In the genomic region with DNA sequence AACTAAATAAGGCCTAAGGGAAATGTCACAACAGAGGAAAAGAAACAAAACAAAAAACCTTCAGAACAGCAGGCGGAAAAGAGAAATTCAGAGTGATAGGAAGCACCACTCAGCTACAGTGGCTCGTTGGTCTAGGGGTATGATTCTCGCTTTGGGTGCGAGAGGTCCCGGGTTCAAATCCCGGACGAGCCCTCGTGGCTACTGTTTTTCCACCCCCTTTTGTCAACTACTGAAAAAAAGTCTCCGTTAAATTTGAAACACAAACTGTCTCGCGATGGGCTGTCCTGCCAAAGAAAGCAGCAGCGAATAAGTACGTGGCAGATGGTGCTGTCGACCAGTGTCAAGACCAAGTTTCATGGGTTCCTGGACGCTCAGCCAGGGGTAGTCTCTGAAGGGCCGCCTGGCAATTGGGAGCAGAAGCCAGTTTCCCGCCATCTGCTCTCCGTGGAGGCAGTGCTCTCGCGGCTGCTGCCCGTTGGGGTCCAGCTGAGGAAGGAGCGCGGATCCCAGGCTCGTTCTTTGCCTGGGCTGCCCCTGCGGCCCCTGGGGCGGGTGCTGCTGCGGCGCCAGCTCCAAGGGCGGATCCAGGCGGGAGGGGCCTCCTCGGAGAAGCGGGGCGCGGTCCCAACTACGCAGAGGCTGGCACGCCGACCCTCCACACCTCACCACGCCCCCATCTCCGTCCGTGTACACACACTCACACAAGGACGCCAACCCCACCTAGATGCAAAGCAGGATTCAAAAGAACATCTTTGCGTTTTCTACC, we compare ENCODE assay signal across 8 cellular contexts. TPM values are rescaled to one million over a fixed set of nuclear protein-coding genes. Genes with fewer than 3 reads are reported as not detected.
A peak's percentile ranks its signal among the peaks of the same experiment; 100 is the strongest.
DNase-seq lines count a peak whose midpoint lies in the region; ATAC-seq and TF ChIP-seq lines count a peak whose summit lies in the region.

A gene with protein sequence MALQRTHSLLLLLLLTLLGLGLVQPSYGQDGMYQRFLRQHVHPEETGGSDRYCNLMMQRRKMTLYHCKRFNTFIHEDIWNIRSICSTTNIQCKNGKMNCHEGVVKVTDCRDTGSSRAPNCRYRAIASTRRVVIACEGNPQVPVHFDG (plus strand): TSS at position 665 of the 766 bp plus-strand sequence. CDS start 14,812 bp downstream, outside the sequence.

- H3K4me3 ChIP-seq in GM06990 (replicated peaks; ENCODE audit: low read depth, low read length), result peak within 1 kb of the TSS; percentile 77
- peak within 1 kb of the TSS; percentile 88 for H3K4me3 ChIP-seq in choroid plexus epithelial cell (ENCODE audit: low read depth, low read length)

- peak; percentile 27 for ATAC-seq in HG02571 (IDR thresholded peaks at IDR 0.05; ENCODE audit: unreplicated experiment)
- peak; percentile 61 for ATAC-seq in left colon
- ATAC-seq in HG03095 (IDR thresholded peaks at IDR 0.05; ENCODE audit: unreplicated experiment), result no peak

- TF ChIP-seq CTCF in GM06990 (IDR thresholded peaks at IDR 0.05; ENCODE audit: insufficient read depth, low read length, poor library complexity, severe bottlenecking) (no peak), choroid plexus epithelial cell (conservative IDR thresholded peaks at IDR 0.05; ENCODE audit: low read depth, low read length) (no peak)

- H3K27me3 ChIP-seq in GM06990 (replicated peaks; ENCODE audit: control insufficient read depth, insufficient read depth, low read length), result no peaks in the 10 kb centered on the region

- no peaks in the 10 kb centered on the region for H3K36me3 ChIP-seq in GM06990 (ENCODE audit: control insufficient read depth, insufficient read depth, low read length)

- DNase-seq in GM06990 (ENCODE audit: extremely low read depth, insufficient read length) (peak; percentile 84), NCI-H2171 treated with DMSO at 0.1 percent for 48 hours (lab: John Stamatoyannopoulos, UW) (peak; percentile 88), choroid plexus epithelial cell (ENCODE audit: low read depth) (peak; percentile 92), left colon (peak; percentile 96)
- peak; percentile 75 to 80 for DNase-seq in activated CD4-positive, alpha-beta T cell treated with anti-CD3 and anti-CD28 coated beads for 4 hours
- peak; percentile 56 to 68 for DNase-seq in stimulated activated CD4-positive, alpha-beta T cell treated with anti-CD3 and anti-CD28 coated beads, Interleukin-1b, Interleukin-23, amount 100 ng/mL, for 1 hour (ENCODE audit: low read depth in 2 of 2)

- intact Hi-C loops in left colon (cut with DNase I, micrococcal nuclease), result loop anchor here (5.0 to 10.0 kb wide), 3 partner anchors 69 to 342 kb away; a partner anchor contains a TSS

RNA-seq across cellular contexts. Expression of the gene that starts here (rescaled TPM):
- 10 to 100 TPM; 52.2 to 62.1 TPM for total RNA-seq in left colon
